ENCODE assay signal across 1 cellular context in the genomic region with DNA sequence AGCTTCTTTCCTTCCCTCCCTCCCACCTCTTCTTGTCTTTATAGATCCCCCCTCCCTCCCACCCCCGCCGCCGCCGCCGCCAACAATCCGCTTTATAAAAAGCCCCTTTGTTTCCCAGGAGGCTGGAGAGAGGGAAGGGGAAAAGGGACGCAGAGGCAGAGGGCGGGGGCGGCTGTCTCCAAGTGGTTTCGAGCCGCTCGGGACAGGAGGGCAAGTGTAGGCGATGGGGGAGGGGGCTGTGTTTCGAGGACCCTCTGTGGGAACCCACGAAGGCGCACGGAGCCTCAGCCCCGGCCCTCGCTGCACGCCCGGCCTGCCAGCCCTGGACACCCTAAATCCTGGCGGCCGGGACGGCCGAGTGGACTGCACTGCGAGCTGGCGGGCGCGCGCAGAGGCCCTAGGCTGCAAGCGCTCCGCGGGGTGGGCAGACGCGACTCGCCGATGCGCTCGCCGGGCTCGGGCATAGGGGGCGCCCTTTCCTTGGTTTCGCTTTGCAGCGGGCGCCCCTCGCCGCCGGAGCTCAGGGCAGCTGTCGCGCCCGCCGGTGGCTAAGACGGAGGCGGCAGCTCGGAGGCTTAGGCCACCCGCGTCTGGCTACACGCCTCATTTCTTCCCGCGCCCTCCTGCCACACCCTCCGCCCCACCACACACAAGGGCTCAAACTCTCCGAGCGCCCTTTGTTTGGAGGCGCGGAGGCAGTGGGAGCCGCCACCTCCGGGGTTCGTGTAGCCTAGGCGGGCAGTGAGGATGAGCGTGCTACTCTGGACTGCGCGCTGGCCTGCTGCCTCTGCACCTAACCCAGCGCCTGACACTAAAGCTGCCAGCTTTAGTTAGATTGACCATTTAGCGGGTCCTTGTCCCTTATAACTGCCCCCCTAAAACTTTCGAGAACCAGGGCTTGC.
TF ChIP-seq lines count a peak whose summit lies in the region.

No MANE protein-coding gene starts in this region.

TF ChIP-seq in HEK293, 187 proteins besides CTCF, POLR2A, EP300 and RAD21 (continued from another document):
- TF ChIP-seq ZBTB26 (tag by site-specific recombination; optimal IDR thresholded peaks at IDR 0.05): peak; percentile 86
- peak; percentile 54 for TF ChIP-seq ZNF660 (tag by site-specific recombination; IDR thresholded peaks at IDR 0.05)
- no peak for TF ChIP-seq ZNF394 (tag by site-specific recombination; IDR thresholded peaks at IDR 0.05; ENCODE audit: borderline replicate concordance)
